Comparison of ENCODE assay signal across 1 cellular context in genomic region chr19:1651061-1651547, GRCh38.
A peak's percentile ranks its signal among the peaks of the same experiment; 100 is the strongest.
TF ChIP-seq lines count a peak whose summit lies in the region.

No MANE protein-coding gene starts in this region.

TF ChIP-seq in HEK293, 187 proteins besides CTCF, POLR2A, EP300 and RAD21 (continued from another document):
- no peak for TF ChIP-seq ZNF398 (tag by site-specific recombination; IDR thresholded peaks at IDR 0.05)
- TF ChIP-seq SALL2 (tag by site-specific recombination; IDR thresholded peaks at IDR 0.05; ENCODE audit: borderline replicate concordance): no peak
- TF ChIP-seq PRDM2 (tag by site-specific recombination; IDR thresholded peaks at IDR 0.05; ENCODE audit: borderline replicate concordance): no peak
- peak; percentile 66 for TF ChIP-seq PATZ1 (tag by site-specific recombination; IDR thresholded peaks at IDR 0.05)
- TF ChIP-seq ZNF16 (tag by site-specific recombination; IDR thresholded peaks at IDR 0.05; ENCODE audit: low read depth): no peak
- peak; percentile 62 for TF ChIP-seq ZNF335 (tag by site-specific recombination; conservative IDR thresholded peaks at IDR 0.05)
- TF ChIP-seq ZNF362 (tag by site-specific recombination; IDR thresholded peaks at IDR 0.05): peak; percentile 89
- no peak for TF ChIP-seq ZBTB26 (tag by site-specific recombination; optimal IDR thresholded peaks at IDR 0.05)
- 0 out of 2 replicates have a peak, but pooled peaks have one; percentile 14 for TF ChIP-seq GLIS2 (tag by site-specific recombination; IDR thresholded peaks at IDR 0.05)
- TF ChIP-seq ZNF596 (tag by site-specific recombination; IDR thresholded peaks at IDR 0.05): no peak
- TF ChIP-seq ZBTB7A (tag by site-specific recombination; IDR thresholded peaks at IDR 0.05; ENCODE audit: low read depth): no peak
- TF ChIP-seq ZNF837 (tag by site-specific recombination; IDR thresholded peaks at IDR 0.05): no peak
- no peak for TF ChIP-seq ZNF2 (tag by site-specific recombination; IDR thresholded peaks at IDR 0.05)
- no peak for TF ChIP-seq ZNF266 (tag by site-specific recombination; IDR thresholded peaks at IDR 0.05; ENCODE audit: low read depth)
- TF ChIP-seq ZNF501 (tag by site-specific recombination; IDR thresholded peaks at IDR 0.05): no peak
- TF ChIP-seq ZNF692 (tag by site-specific recombination; IDR thresholded peaks at IDR 0.05): no peak
- peak; percentile 46; the same call in 1 of the 2 replicates for TF ChIP-seq ZEB2 (tag by site-specific recombination; IDR thresholded peaks at IDR 0.05)
- TF ChIP-seq ZNF18 (tag by site-specific recombination; IDR thresholded peaks at IDR 0.05): peak; percentile 71
- TF ChIP-seq KLF9 (tag by site-specific recombination; IDR thresholded peaks at IDR 0.05; ENCODE audit: low read depth): peak; percentile 29; the same call in 1 of the 2 replicates
- TF ChIP-seq KLF1 (tag by site-specific recombination; IDR thresholded peaks at IDR 0.05): 0 out of 2 replicates have a peak, but pooled peaks have one; percentile 13
